ENCODE assay signal across 27 cellular contexts in the genomic region with DNA sequence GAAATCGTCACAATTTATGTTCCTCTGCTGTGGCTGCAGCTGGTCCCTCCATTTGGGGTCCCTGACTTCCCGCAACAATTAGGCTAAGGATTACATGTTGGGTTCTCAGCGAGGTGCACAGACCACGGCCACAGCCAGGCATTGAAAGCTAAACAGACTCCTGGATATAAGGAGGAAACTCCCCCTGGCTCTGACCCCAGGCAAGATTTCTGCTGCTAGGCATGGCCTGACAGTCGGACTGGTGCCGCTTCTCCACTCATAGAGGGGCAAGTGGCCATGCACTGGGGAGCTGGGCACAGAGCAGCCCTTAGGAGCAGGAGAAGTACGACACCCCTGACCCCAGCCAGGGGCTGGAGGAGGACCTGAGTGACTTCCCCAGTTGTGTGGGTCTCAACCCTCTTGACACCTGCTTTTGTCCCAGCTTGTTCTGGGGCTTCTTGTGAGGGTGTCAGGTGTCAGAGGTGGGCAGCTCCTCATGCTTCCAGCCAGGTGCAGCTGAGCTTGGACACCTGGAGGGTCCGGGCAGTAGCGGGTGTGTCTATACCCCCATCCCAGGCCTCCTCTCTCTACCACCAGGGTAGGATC.
"Had no signal": no experiment of that assay in that cellular context is flagged by ENCODE, and none has a peak within 500 bp of the region (broad histone marks: within the 10 kb centered on the region; RNA-seq: fewer than 3 reads in every experiment).

No MANE protein-coding gene starts in this region.

- DNase-seq: activated CD4-positive, alpha-beta memory T cell treated with anti-CD3 and anti-CD28 coated beads for 36 hours; activated CD4-positive, alpha-beta T cell treated with anti-CD3 and anti-CD28 coated beads for 48 hours; activated CD4-positive, CD25-positive, alpha-beta regulatory T cell; activated naive CD4-positive, alpha-beta T cell treated with anti-CD3 and anti-CD28 coated beads, Interleukin-2, amount 10 ng/mL, durations not matched to agents 7 days and 5 days; activated T-cell treated with anti-CD3 and anti-CD28 coated beads, Interleukin-2, amount 50 U/mL, for 48 hours; anterior cingulate cortex; central memory CD4-positive, alpha-beta T cell; effector memory CD8-positive, alpha-beta T cell; esophagus squamous epithelium; gastrocnemius medialis; naive thymus-derived CD8-positive, alpha-beta T cell; ovary; psoas muscle; stimulated activated CD4-positive, alpha-beta T cell treated with anti-CD3 and anti-CD28 coated beads, Interleukin-4, amount 100 ng/mL, for 1 hour; stimulated activated naive CD4-positive, alpha-beta T cell; SW 1271; T-helper 17 cell had no signal

- ATAC-seq: body of pancreas; effector memory CD8-positive, alpha-beta T cell; gastrocnemius medialis; left colon; naive thymus-derived CD8-positive, alpha-beta T cell; psoas muscle; T-helper 17 cell had no signal

- H3K27me3 ChIP-seq: body of pancreas, esophagus squamous epithelium, gastrocnemius medialis, neural progenitor cell, ovary, right lobe of liver, tibial artery, vagina had no signal

- H3K27ac Mint-ChIP-seq: activated CD4-positive, alpha-beta memory T cell treated with anti-CD3 and anti-CD28 coated beads for 36 hours; activated naive CD4-positive, alpha-beta T cell treated with anti-CD3 and anti-CD28 coated beads, Interleukin-2, amount 10 ng/mL, durations not matched to agents 7 days and 5 days; effector memory CD8-positive, alpha-beta T cell; mesothelial cell of epicardium; naive thymus-derived CD8-positive, alpha-beta T cell; neural progenitor cell; T-helper 17 cell had no signal

- H3K4me1 Mint-ChIP-seq: naive thymus-derived CD8-positive, alpha-beta T cell had no signal

- H3K4me1 ChIP-seq: body of pancreas, right lobe of liver had no signal

- H3K27ac ChIP-seq: body of pancreas, esophagus squamous epithelium, gastrocnemius medialis, neural progenitor cell, ovary, psoas muscle, right lobe of liver, SK-N-MC, tibial artery, vagina had no signal

- H3K27me3 Mint-ChIP-seq: activated CD4-positive, alpha-beta memory T cell treated with anti-CD3 and anti-CD28 coated beads for 36 hours; activated naive CD4-positive, alpha-beta T cell treated with anti-CD3 and anti-CD28 coated beads, Interleukin-2, amount 10 ng/mL, durations not matched to agents 7 days and 5 days; effector memory CD8-positive, alpha-beta T cell; naive thymus-derived CD8-positive, alpha-beta T cell; T-helper 17 cell had no signal

- H3K36me3 ChIP-seq: gastrocnemius medialis, neural progenitor cell, ovary, right lobe of liver, vagina had no signal

- H3K4me3 ChIP-seq: body of pancreas, esophagus squamous epithelium, gastrocnemius medialis, lung, neural progenitor cell, ovary, psoas muscle, right lobe of liver, SK-N-MC, smooth muscle cell, tibial artery, vagina had no signal

- H3K9me3 ChIP-seq: body of pancreas, gastrocnemius medialis, ovary, psoas muscle, right lobe of liver, vagina had no signal

- H3K9ac ChIP-seq: neural progenitor cell had no signal

- H3K4me3 Mint-ChIP-seq: activated CD4-positive, alpha-beta memory T cell treated with anti-CD3 and anti-CD28 coated beads for 36 hours; activated naive CD4-positive, alpha-beta T cell treated with anti-CD3 and anti-CD28 coated beads, Interleukin-2, amount 10 ng/mL, durations not matched to agents 7 days and 5 days; effector memory CD8-positive, alpha-beta T cell; mesothelial cell of epicardium; naive thymus-derived CD8-positive, alpha-beta T cell; neural progenitor cell; T-helper 17 cell had no signal
